10 cellular contexts compared by ENCODE assay signal in the genomic region with DNA sequence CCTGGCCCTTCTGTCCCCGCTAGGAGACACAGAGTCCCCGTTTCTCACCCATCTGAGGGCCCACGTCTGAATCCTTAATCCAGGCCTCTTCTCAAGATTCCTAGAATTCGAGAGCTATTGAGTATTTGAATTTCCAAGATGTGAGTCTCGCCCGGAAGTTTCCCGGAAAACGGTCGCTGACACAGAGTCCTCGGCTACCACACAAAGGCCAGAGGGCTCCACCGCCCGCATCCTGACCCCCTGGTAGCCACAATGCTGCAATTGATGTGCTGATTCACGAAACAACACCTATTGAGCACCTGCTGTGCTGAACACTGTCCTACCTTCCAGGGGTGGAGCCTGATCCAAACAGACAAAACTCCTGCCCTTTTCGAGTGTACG. TPM values are rescaled to one million over a fixed set of nuclear protein-coding genes. Genes with fewer than 3 reads are reported as not detected.
DNase-seq lines count a peak whose midpoint lies in the region; ATAC-seq and TF ChIP-seq lines count a peak whose summit lies in the region.
"Had no signal": no experiment of that assay in that cellular context is flagged by ENCODE, and none has a peak within 500 bp of the region (broad histone marks: within the 10 kb centered on the region; RNA-seq: fewer than 3 reads in every experiment).

No MANE protein-coding gene starts in this region.

- no peaks in the 10 kb centered on the region for H3K36me3 ChIP-seq in ACC112 (ENCODE audit: insufficient read depth, low read length)
- H3K36me3 ChIP-seq in HUES64 (ENCODE audit: insufficient read depth, low read length), result no peaks in the 10 kb centered on the region
- no peaks in the 10 kb centered on the region for H3K36me3 ChIP-seq in ectodermal cell (ENCODE audit: control insufficient read depth, insufficient read depth, low read length)

- no peaks in the 10 kb centered on the region for H3K79me2 ChIP-seq in ACC112 (ENCODE audit: control insufficient read depth, insufficient read depth, low read length, unreplicated experiment)

- no peaks in the 10 kb centered on the region for H3K9me3 ChIP-seq in HUES64 (ENCODE audit: insufficient read depth, low read depth, low read length)
- no peaks in the 10 kb centered on the region for H3K9me3 ChIP-seq in ectodermal cell (ENCODE audit: control insufficient read depth, low read length)

- in situ Hi-C loops in GM13976 (cut with MboI; ENCODE audit: low sequenced_read_pairs, unreplicated experiment), result no loop called here

- WGBS in HUES64, result 1% methylated on average over 13 of the region's 15 CpGs
- 1 to 2% methylated on average over 13 of the region's 15 CpGs for WGBS in ectodermal cell, 2 experiments

- H3K36me3 Mint-ChIP-seq in naive B cell, result peaks cover 0 to 8% of the 10 kb centered on the region in 2 donors

- H3K4me1 Mint-ChIP-seq in naive B cell, result peaks cover 12 to 20% (median 13%) of the 10 kb centered on the region in 3 donors

- peaks cover 0 to 7% (median 0%) of the 10 kb centered on the region in 3 donors for H3K27me3 Mint-ChIP-seq in naive B cell

- peak overlapping the region; percentile 92 to 97 (median 96) for H3K4me3 Mint-ChIP-seq in naive B cell

- no peaks in the 10 kb centered on the region for H3K9me3 Mint-ChIP-seq in naive B cell

- H3K4me3 ChIP-seq in ACC112 (ENCODE audit: low read depth, low read length) (peak overlapping the region; percentile 76), HUES64 (ENCODE audit: low read length) (peak overlapping the region; percentile 47), ectodermal cell (ENCODE audit: insufficient read depth, low read depth, low read length) (peak overlapping the region; percentile 47)

- H3K9ac ChIP-seq in HUES64 (ENCODE audit: low read depth, low read length), result peak overlapping the region; percentile 57; the same call in 1 of the 2 replicates

- TF ChIP-seq CTCF in GM13976 (IDR thresholded peaks at IDR 0.05; ENCODE audit: borderline replicate concordance, control extremely low read depth, extremely low read depth, insufficient read depth, missing control alignments), result no peak

- H3K27ac ChIP-seq in ACC112 (ENCODE audit: low read depth, low read length) (no peak overlapping the region), HUES64 (ENCODE audit: low read depth, low read length) (peak overlapping the region; percentile 43; the same call in 1 of the 2 replicates), ectodermal cell (ENCODE audit: insufficient read depth, low read depth, low read length, poor library complexity, severe bottlenecking) (no peak overlapping the region)

- H3K27ac Mint-ChIP-seq in naive B cell, result peak overlapping the region in 5 of 6 donors; percentile 58 to 98 (median 90)

- intact Hi-C loops in head of caudate nucleus (cut with DNase I), result no loop called here

- H3K27me3 ChIP-seq in ACC112 (ENCODE audit: insufficient read depth, low read length), result peaks cover 31% of the 10 kb centered on the region
- peaks cover 80% of the 10 kb centered on the region for H3K27me3 ChIP-seq in HUES64 (ENCODE audit: insufficient read depth, low read length)
- H3K27me3 ChIP-seq in ectodermal cell (ENCODE audit: control insufficient read depth, insufficient read depth, low read length, poor library complexity, severe bottlenecking), result peaks cover 54% of the 10 kb centered on the region

- ATAC-seq in naive B cell (ENCODE audit: low read depth in 2 of 2), result no peak
- ATAC-seq in HG02610 (IDR thresholded peaks at IDR 0.05; ENCODE audit: unreplicated experiment), result no peak

- DNase-seq in naive B cell (no peak), GM13976 (ENCODE audit: low spot score) (no peak), SHP77 (lab: John Stamatoyannopoulos, UW) (no peak), head of caudate nucleus (no peak)
- DNase-seq: DMS 273 treated with DMSO at 0.1 percent for 48 hours, SW 1271 had no signal

- H2AFZ ChIP-seq in ACC112 (ENCODE audit: low read length, unreplicated experiment), result peak overlapping the region; percentile 92

- no peaks in the 10 kb centered on the region for H3K4me1 ChIP-seq in ACC112 (ENCODE audit: control insufficient read depth, insufficient read depth, low read length, unreplicated experiment)
- H3K4me1 ChIP-seq in HUES64 (ENCODE audit: insufficient read depth, low read length), result peaks cover 11% of the 10 kb centered on the region; the same call in 1 of the 2 replicates
- peaks cover 17% of the 10 kb centered on the region for H3K4me1 ChIP-seq in ectodermal cell (ENCODE audit: control insufficient read depth, insufficient read depth, low read length)

RNA-seq across cellular contexts. Expression of gene FBP1, which starts 0.7 kb away (rescaled TPM):
- 1.8 TPM for polyA plus RNA-seq in HUES64 (2013, experiment 1 of 2)
- polyA plus RNA-seq in HUES64 (2013, experiment 2 of 2), result 2.9 TPM
- not detected for polyA plus RNA-seq in ectodermal cell (2013, experiment 1 of 4)
- 0.20 TPM for polyA plus RNA-seq in ectodermal cell (2013, experiment 2 of 4)
- polyA plus RNA-seq in ectodermal cell (2013, experiment 3 of 4), result not detected
- 0.49 TPM for polyA plus RNA-seq in ectodermal cell (2013, experiment 4 of 4)
- polyA plus RNA-seq in naive B cell (ENCODE audit: low read depth in 6 of 6), result 1 to 10 TPM; 4.2 to 6.5 (median 5.2) TPM

RNA-seq across cellular contexts. Expression of gene FBP2, which starts 46.4 kb away (rescaled TPM):
- not detected for polyA plus RNA-seq in HUES64 (2013, experiment 1 of 2)
- not detected for polyA plus RNA-seq in HUES64 (2013, experiment 2 of 2)
- polyA plus RNA-seq in ectodermal cell (2013, experiment 1 of 4), result not detected
- not detected for polyA plus RNA-seq in ectodermal cell (2013, experiment 2 of 4)
- polyA plus RNA-seq in ectodermal cell (2013, experiment 3 of 4), result not detected
- not detected for polyA plus RNA-seq in ectodermal cell (2013, experiment 4 of 4)
- not detected for polyA plus RNA-seq in naive B cell (ENCODE audit: low read depth in 6 of 6)
